Comparison of ENCODE assay signal across 16 cellular contexts in genomic region chr19:2970201-2970838, GRCh38. TPM values are rescaled to one million over a fixed set of nuclear protein-coding genes. Genes with fewer than 3 reads are reported as not detected.
DNase-seq lines count a peak whose midpoint lies in the region; ATAC-seq lines count a peak whose summit lies in the region.
"Had no signal": no experiment of that assay in that cellular context is flagged by ENCODE, and none has a peak within 500 bp of the region (broad histone marks: within the 10 kb centered on the region; RNA-seq: fewer than 3 reads in every experiment).

No MANE protein-coding gene starts in this region.

- H3K27ac ChIP-seq in right cardiac atrium (ENCODE audit: low read length) (peak overlapping the region; percentile 79), skeletal muscle tissue (ENCODE audit: low read depth, low read length) (peak overlapping the region; percentile 88)

- 77% methylated on average over 9 of the region's 9 CpGs for WGBS in right cardiac atrium

- peak; percentile 25 to 34 for ATAC-seq in right cardiac atrium
- ATAC-seq: activated T-helper 17 cell treated with anti-CD3 and anti-CD28 coated beads, Interleukin-2, amount 50 U/mL, for 72 hours; GM12878 had no signal

- H3K4me3 ChIP-seq in right cardiac atrium (ENCODE audit: low read length) (no peak overlapping the region), skeletal muscle tissue (ENCODE audit: low read length in 3 of 3) (no peak overlapping the region)
- H3K4me3 ChIP-seq: GM12878 had no signal

- H3K36me3 ChIP-seq in skeletal muscle tissue (ENCODE audit: control insufficient read depth in 3 of 3, insufficient read depth in 3 of 3, low read length in 3 of 3): no peaks in the 10 kb centered on the region

- H3K9ac ChIP-seq in skeletal muscle tissue (ENCODE audit: low read depth in 1 of 3, low read length in 3 of 3): no peak overlapping the region

- H3K9me3 ChIP-seq in right cardiac atrium (ENCODE audit: control insufficient read depth, low read length): no peaks in the 10 kb centered on the region
- no peaks in the 10 kb centered on the region for H3K9me3 ChIP-seq in skeletal muscle tissue (ENCODE audit: control insufficient read depth in 3 of 3, low read length in 3 of 3)

- intact Hi-C loops in right cardiac atrium (cut with DNase I): no loop called here

- in situ Hi-C loops in KBM-7 (cut with MboI; ENCODE audit: low pct_unique_long_range_greater_than_20kb, low sequenced_read_pairs): no loop called here

- H3K4me1 ChIP-seq in right cardiac atrium (ENCODE audit: control insufficient read depth, insufficient read depth, low read length) (peaks cover 7% of the 10 kb centered on the region), skeletal muscle tissue (ENCODE audit: control insufficient read depth in 3 of 3, insufficient read depth in 3 of 3, low read length in 3 of 3) (peaks cover 17 to 41% (median 31%) of the 10 kb centered on the region in 3 donors)

- no peaks in the 10 kb centered on the region for H3K27me3 ChIP-seq in right cardiac atrium (ENCODE audit: control insufficient read depth, insufficient read depth)
- H3K27me3 ChIP-seq in skeletal muscle tissue (ENCODE audit: control insufficient read depth in 3 of 3, insufficient read depth in 3 of 3, low read length in 3 of 3): no peaks in the 10 kb centered on the region

- DNase-seq in HK-2 (ENCODE audit: unreplicated experiment): peak; percentile 28
- peak; percentile 96 for DNase-seq in amniotic epithelial cell (ENCODE audit: low read depth)
- DNase-seq in right cardiac atrium: peak in 2 of 3 donors; percentile 64 to 70
- DNase-seq in KBM-7: no peak
- DNase-seq in HCEC 1CT: no peak
- DNase-seq in GOT3 (lab: John Stamatoyannopoulos, UW): no peak
- no peak for DNase-seq in stimulated activated CD8-positive, alpha-beta memory T cell treated with anti-CD3 and anti-CD28 coated beads, Interleukin-4, amount 100 ng/mL, for 48 hours
- DNase-seq: activated CD4-positive, alpha-beta memory T cell treated with anti-CD3 and anti-CD28 coated beads, Interleukin-2, amount 10 ng/mL, durations not matched to agents 7 days and 5 days; midbrain; NCI-H1436; NCI-H82; SHP77; stimulated activated CD4-positive, alpha-beta T cell treated with anti-CD3 and anti-CD28 coated beads, Interleukin-2, amount 100 ng/mL, for 24 hours had no signal

RNA-seq across cellular contexts. Expression of gene TLE6, which starts 7.0 kb away (rescaled TPM):
- total RNA-seq in right cardiac atrium (1 to 10 TPM in 2 of 4 donors, under 1 TPM in 2; 0.28 to 2.2 (median 1.2) TPM), skeletal muscle tissue (not detected)
- 2.1 TPM for polyA plus RNA-seq in right cardiac atrium

RNA-seq across cellular contexts. Expression of gene ZNF77, which starts 25.5 kb away (rescaled TPM):
- 1 to 10 TPM; 2.1 to 4.0 (median 2.9) TPM for total RNA-seq in right cardiac atrium
- 2.1 TPM for polyA plus RNA-seq in right cardiac atrium
- total RNA-seq in skeletal muscle tissue: 8.4 TPM

RNA-seq across cellular contexts. Expression of gene TLE2, which starts 58.8 kb away (rescaled TPM):
- total RNA-seq in right cardiac atrium: 100 to 1,000 TPM in 1 of 4 donors, 10 to 100 TPM in 3; 78.4 to 102 (median 88.1) TPM
- polyA plus RNA-seq in right cardiac atrium: 68.6 TPM
- total RNA-seq in skeletal muscle tissue: 9.4 TPM

Comparison
In these comparisons a context has a peak if more than half of its experiments do, and no peak if none do; other contexts are left out.
1. DNase-seq: peak in HK-2 (single experiment), amniotic epithelial cell (single experiment) and right cardiac atrium (2 of 3); none in KBM-7 (single experiment), HCEC 1CT (single experiment), GOT3 (single experiment) and stimulated activated CD8-positive, alpha-beta memory T cell treated with anti-CD3 and anti-CD28 coated beads, Interleukin-4, amount 100 ng/mL, for 48 hours (single experiment).